ENCODE assay signal across 3 cellular contexts in the genomic region with DNA sequence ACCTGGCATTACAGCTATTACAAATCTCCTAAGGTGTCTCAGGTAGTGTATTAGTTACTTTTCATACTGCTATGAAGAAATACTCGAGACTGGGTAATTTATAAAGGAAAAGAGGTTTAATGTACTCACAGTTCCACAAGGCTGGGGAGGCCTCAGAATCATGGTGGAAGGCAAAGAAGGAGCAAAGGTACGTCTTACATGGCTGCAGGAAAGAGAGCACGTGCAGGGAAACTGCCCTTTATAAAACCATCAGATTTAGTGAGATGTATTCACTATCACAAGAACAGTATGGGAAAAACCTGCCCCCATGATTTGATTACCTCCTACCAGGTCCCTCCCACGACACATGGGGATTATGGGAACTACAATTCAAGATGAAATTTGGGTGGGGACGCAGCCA. TPM values are rescaled to one million over a fixed set of nuclear protein-coding genes. Genes with fewer than 3 reads are reported as not detected.
"Had no signal": no experiment of that assay in that cellular context is flagged by ENCODE, and none has a peak within 500 bp of the region (broad histone marks: within the 10 kb centered on the region; RNA-seq: fewer than 3 reads in every experiment).

No MANE protein-coding gene starts in this region.

RNA-seq across cellular contexts. Expression of a gene that starts 7.0 kb away (rescaled TPM):
- total RNA-seq: HT1080, IMR-90 had no signal
- polyA plus RNA-seq: IgD-negative memory B cell, IMR-90 had no signal

RNA-seq across cellular contexts. Expression of a gene that starts 34.1 kb away (rescaled TPM):
- total RNA-seq: HT1080, IMR-90 had no signal
- polyA plus RNA-seq: IgD-negative memory B cell had no signal
